ENCODE assay signal across 9 cellular contexts in the genomic region with DNA sequence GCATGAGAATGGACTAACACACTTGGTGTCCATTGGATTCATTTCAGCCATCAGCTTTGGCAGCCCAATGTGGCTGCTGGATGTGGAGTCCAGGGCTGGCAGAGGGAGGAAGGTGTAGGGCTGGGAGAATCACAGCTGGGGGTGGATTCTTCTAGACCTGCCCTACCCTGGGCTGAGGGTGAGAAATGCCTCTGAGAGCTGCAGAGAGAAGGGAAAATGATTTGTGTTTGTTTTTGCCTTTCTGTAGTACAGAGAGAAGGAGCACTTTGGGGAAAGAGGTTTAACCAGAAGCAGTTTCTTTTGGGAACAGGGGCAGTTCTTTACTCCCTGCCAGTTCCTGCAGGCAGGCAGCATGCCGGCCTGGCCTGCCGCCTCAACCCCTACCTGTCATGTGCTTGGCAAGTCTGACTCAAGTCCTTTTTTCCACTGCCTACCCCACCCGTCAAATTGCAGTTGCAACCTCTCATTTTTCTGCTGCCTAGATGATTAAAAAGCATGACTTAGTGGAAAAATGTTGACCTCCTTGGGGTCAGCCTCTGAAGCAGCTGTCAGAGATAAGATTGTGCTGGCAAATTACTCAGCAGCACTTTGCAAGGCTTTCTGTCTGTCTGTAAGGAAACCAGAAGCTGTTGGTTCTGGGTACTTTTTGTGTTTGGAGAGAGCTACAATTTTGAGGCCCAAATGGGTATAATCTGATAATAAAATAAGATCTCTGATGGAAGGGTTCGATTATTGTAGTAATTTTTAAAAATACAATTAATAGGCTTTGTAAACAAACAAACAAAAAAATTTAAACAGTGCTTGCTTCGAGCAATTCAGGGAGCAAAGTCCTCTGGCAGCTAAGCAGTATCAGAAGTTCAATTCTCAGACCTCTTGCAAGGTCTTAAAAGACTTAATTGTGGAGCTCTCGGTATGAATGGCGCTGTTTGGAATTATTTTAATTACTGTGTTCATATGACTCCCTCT. TPM values are rescaled to one million over a fixed set of nuclear protein-coding genes. Genes with fewer than 3 reads are reported as not detected.
DNase-seq lines count a peak whose midpoint lies in the region; ATAC-seq and TF ChIP-seq lines count a peak whose summit lies in the region.
"Had no signal": no experiment of that assay in that cellular context is flagged by ENCODE, and none has a peak within 500 bp of the region (broad histone marks: within the 10 kb centered on the region; RNA-seq: fewer than 3 reads in every experiment).

No MANE protein-coding gene starts in this region.

- no peaks in the 10 kb centered on the region for H3K27me3 ChIP-seq in lung (ENCODE audit: control insufficient read depth, insufficient read depth)

- TF ChIP-seq CTCF in GM10248 (IDR thresholded peaks at IDR 0.05; ENCODE audit: control extremely low read depth, extremely low read depth, low read depth, missing control alignments) = no peak
- TF ChIP-seq CTCF in cardiac fibroblast (IDR thresholded peaks at IDR 0.05; ENCODE audit: low read depth, low read length) = no peak
- TF ChIP-seq CTCF in lung (IDR thresholded peaks at IDR 0.05; ENCODE audit: control extremely low read depth, extremely low read depth) = no peak

- peaks cover 5 to 15% of the 10 kb centered on the region in 2 donors for H3K36me3 ChIP-seq in lung (ENCODE audit: control insufficient read depth in 2 of 2, insufficient read depth in 2 of 2, low read length in 2 of 2)

- CTCF ChIA-PET in GM10248 (lab: Yijun Ruan, JAX) = interaction anchor here (1.1 to 4.5 kb wide), 4 partner anchors 13 to 87 kb away, joined by 3 to 19 read pairs (median 8); no protein-coding TSS in a partner anchor

- DNase-seq in GM10248 (ENCODE audit: extremely low spot score) (peak; percentile 44), T1000 (lab: John Stamatoyannopoulos, UW) (peak; percentile 42), cardiac fibroblast (ENCODE audit: low read depth in 2 of 2) (peak; percentile 85 to 97), lung (ENCODE audit: low spot score) (peak; percentile 48), NCI-H1417 treated with DMSO at 0.1 percent for 48 hours (lab: John Stamatoyannopoulos, UW) (no peak)
- peak; percentile 69 for DNase-seq in stimulated activated CD8-positive, alpha-beta memory T cell treated with anti-CD3 and anti-CD28 coated beads, Interleukin-15, amount 100 ng/mL, for 48 hours (ENCODE audit: low read depth in 2 of 2)

- 34 to 48% methylated on average over 7 of the region's 7 CpGs for WGBS in lung, 2 donors

- no peaks in the 10 kb centered on the region for H3K9me3 ChIP-seq in lung (ENCODE audit: control insufficient read depth in 2 of 2, insufficient read depth in 1 of 2, low read length in 1 of 2)

- H3K4me1 ChIP-seq in lung (ENCODE audit: control insufficient read depth in 2 of 2, insufficient read depth in 2 of 2, low read length in 2 of 2) = peaks cover 23 to 38% of the 10 kb centered on the region in 2 donors

- no peak overlapping the region for H3K4me3 ChIP-seq in cardiac fibroblast (replicated peaks in 1 of 2; ENCODE audit: low read depth in 2 of 2, low read length in 2 of 2)
- no peak overlapping the region for H3K4me3 ChIP-seq in lung

- POLR2A ChIA-PET in GM10248 (lab: Yijun Ruan, JAX) = interaction anchor here (0.6 to 0.7 kb wide), 2 partner anchors 35 to 205 kb away, joined by 3 to 4 read pairs; no protein-coding TSS in a partner anchor

- H3K27ac ChIP-seq in lung (ENCODE audit: low read depth in 1 of 2, low read length in 1 of 2) = peak overlapping the region; percentile 87 to 89
- H3K27ac ChIP-seq: HL-60 had no signal

- ATAC-seq in lung (ENCODE audit: insufficient read depth, low FRiP score) (peak; percentile 63), GM18498 (IDR thresholded peaks at IDR 0.05; ENCODE audit: unreplicated experiment) (no peak), GM18907 (IDR thresholded peaks at IDR 0.05; ENCODE audit: unreplicated experiment) (no peak)

RNA-seq across cellular contexts. Expression of a gene that starts 21.7 kb away (rescaled TPM):
- 100 to 1,000 TPM; 107 to 133 TPM for total RNA-seq in lung
- 10 to 100 TPM; 22.9 to 55.2 TPM for polyA plus RNA-seq in lung
